Comparison of ENCODE assay signal across 33 cellular contexts in genomic region chr11:91538065-91538464, GRCh38.
"Had no signal": no experiment of that assay in that cellular context is flagged by ENCODE, and none has a peak within 500 bp of the region (broad histone marks: within the 10 kb centered on the region; RNA-seq: fewer than 3 reads in every experiment).

No MANE protein-coding gene starts in this region.

- H3K36me3 ChIP-seq: adrenal gland, ascending aorta, brain microvascular endothelial cell, breast epithelium, cardiac muscle cell had no signal

- H3K4me3 ChIP-seq: adrenal gland, ascending aorta, body of pancreas, breast epithelium, cardiac muscle cell had no signal

- H3K9me3 ChIP-seq: adrenal gland, ascending aorta had no signal

- FAIRE-seq: astrocyte, bronchial epithelial cell, colon had no signal

- H3K4me1 ChIP-seq: adrenal gland, ascending aorta, body of pancreas, breast epithelium had no signal

- H3K27ac ChIP-seq: adrenal gland, ascending aorta, body of pancreas, brain microvascular endothelial cell, breast epithelium, cardiac muscle cell had no signal

- DNase-seq: activated effector memory CD4-positive, alpha-beta T cell treated with anti-CD3 and anti-CD28 coated beads, Interleukin-2, amount 50 U/mL, for 16 hours; activated effector memory CD4-positive, alpha-beta T cell treated with Interleukin-2 at 50 U/mL for 16 hours; activated gamma-delta T cell; activated gamma-delta T cell treated with Interleukin-2 at 50 U/mL for 16 hours; activated naive CD4-positive, alpha-beta T cell; activated naive CD4-positive, alpha-beta T cell treated with anti-CD3 and anti-CD28 coated beads for 36 hours; activated naive CD4-positive, alpha-beta T cell treated with anti-CD3 and anti-CD28 coated beads, Interleukin-2, amount 10 ng/mL, durations not matched to agents 7 days and 5 days; activated naive CD4-positive, alpha-beta T cell treated with anti-CD3 and anti-CD28 coated beads, Interleukin-2, amount 50 U/mL, for 16 hours; activated naive CD4-positive, alpha-beta T cell treated with Interleukin-2 at 50 U/mL for 16 hours; activated naive CD8-positive, alpha-beta T cell treated with anti-CD3 and anti-CD28 coated beads for 36 hours; activated naive CD8-positive, alpha-beta T cell treated with anti-CD3 and anti-CD28 coated beads, Interleukin-2, amount 10 ng/mL, durations not matched to agents 7 days and 5 days; activated naive CD8-positive, alpha-beta T cell treated with anti-CD3 and anti-CD28 coated beads, Interleukin-2, amount 50 U/mL, for 24 hours; activated T-cell treated with anti-CD3 and anti-CD28 coated beads, Interleukin-2, amount 50 U/mL, for 4 hours; activated T-cell treated with anti-CD3 and anti-CD28 coated beads, Interleukin-2, amount 50 U/mL, for 48 hours; activated T-cell treated with anti-CD3 and anti-CD28 coated beads, Interleukin-2, amount 50 U/mL, for 72 hours; adrenal gland; amniotic stem cell; amygdala; anterior cingulate cortex; aorta; body of pancreas; brain microvascular endothelial cell; caudate nucleus; central memory CD4-positive, alpha-beta T cell; cerebellar nuclear complex had no signal

- ATAC-seq: activated naive CD4-positive, alpha-beta T cell treated with anti-CD3 and anti-CD28 coated beads, Interleukin-2, amount 50 U/mL, for 72 hours; activated naive CD8-positive, alpha-beta T cell treated with anti-CD3 and anti-CD28 coated beads, Interleukin-2, amount 50 U/mL, for 24 hours; activated T-cell treated with anti-CD3 and anti-CD28 coated beads, Interleukin-2, amount 50 U/mL, for 4 hours; activated T-cell treated with anti-CD3 and anti-CD28 coated beads, Interleukin-2, amount 50 U/mL, for 72 hours; activated T-helper 17 cell treated with anti-CD3 and anti-CD28 coated beads, Interleukin-2, amount 50 U/mL, for 72 hours; body of pancreas had no signal

- H3K27me3 ChIP-seq: adrenal gland, ascending aorta, body of pancreas, brain microvascular endothelial cell, breast epithelium, cardiac muscle cell had no signal
